10 cellular contexts compared by ENCODE assay signal in genomic region chr16:89491974-89492687, GRCh38. TPM values are rescaled to one million over a fixed set of nuclear protein-coding genes. Genes with fewer than 3 reads are reported as not detected.
DNase-seq lines count a peak whose midpoint lies in the region; TF ChIP-seq lines count a peak whose summit lies in the region.
"Had no signal": no experiment of that assay in that cellular context is flagged by ENCODE, and none has a peak within 500 bp of the region (broad histone marks: within the 10 kb centered on the region; RNA-seq: fewer than 3 reads in every experiment).

No MANE protein-coding gene starts in this region.

- DNase-seq in A673 (ENCODE audit: low spot score) (no peak), HFFc6 (no peak), adipocyte (ENCODE audit: low read depth) (no peak), ecto neural progenitor cell (ENCODE audit: low spot score) (no peak), GM19238 (ENCODE audit: insufficient read length, low spot score) (no peak), DMS153 treated with DMSO at 0.1 percent for 48 hours (lab: John Stamatoyannopoulos, UW; ENCODE audit: unreplicated experiment) (no peak), UCSD-AML1 (lab: John Stamatoyannopoulos, UW; ENCODE audit: unreplicated experiment) (no peak)
- DNase-seq: activated CD8-positive, alpha-beta memory T cell treated with anti-CD3 and anti-CD28 coated beads, Interleukin-2, amount 50 U/mL, for 4 hours had no signal

- peaks cover 48% of the 10 kb centered on the region for H3K4me1 Mint-ChIP-seq in HFFc6 (ENCODE audit: low read depth)

- peak overlapping the region; percentile 90 for H3K9ac ChIP-seq in adipocyte (ENCODE audit: low read length)

- no peak overlapping the region for H3K27ac ChIP-seq in A673 (ENCODE audit: low read depth, low read length, poor library complexity, severe bottlenecking)

- H3K4me1 ChIP-seq in A673 (ENCODE audit: insufficient read depth, low read length, poor library complexity, severe bottlenecking) (peaks cover 18% of the 10 kb centered on the region), adipocyte (ENCODE audit: control insufficient read depth, insufficient read depth, low read length) (peaks cover 38% of the 10 kb centered on the region), mononuclear cell (ENCODE audit: insufficient read depth, low read length) (peaks cover 47% of the 10 kb centered on the region)

- H3K27me3 ChIP-seq in A673 (replicated peaks; ENCODE audit: insufficient read depth, low read depth, low read length, poor library complexity): no peaks in the 10 kb centered on the region
- no peaks in the 10 kb centered on the region for H3K27me3 ChIP-seq in adipocyte (replicated peaks; ENCODE audit: control insufficient read depth, insufficient read depth, low read length)
- no peaks in the 10 kb centered on the region for H3K27me3 ChIP-seq in mononuclear cell (ENCODE audit: insufficient read depth, low read length)

- TF ChIP-seq CTCF in A673 (conservative IDR thresholded peaks at IDR 0.05; ENCODE audit: low read depth, low read length) (no peak), HFFc6 (IDR thresholded peaks at IDR 0.05) (no peak)

- H3K4me3 ChIP-seq in A673 (ENCODE audit: low read depth, low read length, poor library complexity, severe bottlenecking) (peak overlapping the region; percentile 86), adipocyte (ENCODE audit: low read length) (peak overlapping the region; percentile 89), mononuclear cell (ENCODE audit: low read length) (peak overlapping the region; percentile 95)

- no peaks in the 10 kb centered on the region for H3K36me3 ChIP-seq in A673 (ENCODE audit: insufficient read depth, low read length, poor library complexity, severe bottlenecking)
- H3K36me3 ChIP-seq in adipocyte (ENCODE audit: control insufficient read depth, insufficient read depth, low read length, severe bottlenecking): no peaks in the 10 kb centered on the region
- H3K36me3 ChIP-seq: prostate gland had no signal

- H3K4me3 Mint-ChIP-seq in HFFc6: peak overlapping the region; percentile 94

- H3K27ac Mint-ChIP-seq in HFFc6: peak overlapping the region; percentile 92

- POLR2A ChIA-PET in A673 (lab: Charles Lee; ENCODE audit: low non-redundant PET): interaction anchor here (0.6 kb wide), 1 partner anchor 80 kb away, joined by 3 read pairs; no protein-coding TSS in a partner anchor

- H3K9me3 ChIP-seq in A673 (ENCODE audit: low read depth, low read length, poor library complexity, severe bottlenecking): no peaks in the 10 kb centered on the region
- H3K9me3 ChIP-seq in adipocyte (ENCODE audit: control insufficient read depth, low read length): no peaks in the 10 kb centered on the region
- H3K9me3 ChIP-seq in mononuclear cell (ENCODE audit: low read depth, low read length): no peaks in the 10 kb centered on the region
- H3K9me3 ChIP-seq: prostate gland had no signal

- BruUV-seq in A673 (replicated peaks; lab: Mats Ljungman, UMichigan): no TSS peak

- H3K27me3 Mint-ChIP-seq in HFFc6 (ENCODE audit: insufficient read depth): peaks cover 2% of the 10 kb centered on the region; the same call in 1 of the 2 replicates

- intact Hi-C loops in A673 (cut with micrococcal nuclease; ENCODE audit: unreplicated experiment): loop anchor here (5.0 kb wide), 1 partner anchor 160 kb away; no protein-coding TSS in a partner anchor

- H3K36me3 Mint-ChIP-seq in HFFc6 (ENCODE audit: low read depth): peaks cover 10% of the 10 kb centered on the region

- CTCF ChIA-PET in A673 (lab: Charles Lee): no interaction called here

- H3K9me3 Mint-ChIP-seq in HFFc6: no peaks in the 10 kb centered on the region

RNA-seq across cellular contexts. Expression of gene ANKRD11, which starts 1.8 kb away (rescaled TPM):
- 217 and 248 TPM in 2 replicates for total RNA-seq in A673 (2021)
- 100 to 1,000 TPM; 110 to 120 (median 116) TPM for total RNA-seq in HFFc6 (2021; fragmentation: NEBNext Ultra II Directional; extraction: Animal tissue kit (Norgen Biotek cat#: 25700))
- 110 TPM for total RNA-seq in mononuclear cell

RNA-seq across cellular contexts. Expression of gene SPG7, which starts 16.1 kb away (rescaled TPM):
- total RNA-seq in A673 (2021): 100 and 113 TPM in 2 replicates
- 10 to 100 TPM; 81.5 to 97.0 (median 89.6) TPM for total RNA-seq in HFFc6 (2021; fragmentation: NEBNext Ultra II Directional; extraction: Animal tissue kit (Norgen Biotek cat#: 25700))
- 83.3 TPM for total RNA-seq in mononuclear cell
